Comparison of ENCODE assay signal across 8 cellular contexts in the genomic region with DNA sequence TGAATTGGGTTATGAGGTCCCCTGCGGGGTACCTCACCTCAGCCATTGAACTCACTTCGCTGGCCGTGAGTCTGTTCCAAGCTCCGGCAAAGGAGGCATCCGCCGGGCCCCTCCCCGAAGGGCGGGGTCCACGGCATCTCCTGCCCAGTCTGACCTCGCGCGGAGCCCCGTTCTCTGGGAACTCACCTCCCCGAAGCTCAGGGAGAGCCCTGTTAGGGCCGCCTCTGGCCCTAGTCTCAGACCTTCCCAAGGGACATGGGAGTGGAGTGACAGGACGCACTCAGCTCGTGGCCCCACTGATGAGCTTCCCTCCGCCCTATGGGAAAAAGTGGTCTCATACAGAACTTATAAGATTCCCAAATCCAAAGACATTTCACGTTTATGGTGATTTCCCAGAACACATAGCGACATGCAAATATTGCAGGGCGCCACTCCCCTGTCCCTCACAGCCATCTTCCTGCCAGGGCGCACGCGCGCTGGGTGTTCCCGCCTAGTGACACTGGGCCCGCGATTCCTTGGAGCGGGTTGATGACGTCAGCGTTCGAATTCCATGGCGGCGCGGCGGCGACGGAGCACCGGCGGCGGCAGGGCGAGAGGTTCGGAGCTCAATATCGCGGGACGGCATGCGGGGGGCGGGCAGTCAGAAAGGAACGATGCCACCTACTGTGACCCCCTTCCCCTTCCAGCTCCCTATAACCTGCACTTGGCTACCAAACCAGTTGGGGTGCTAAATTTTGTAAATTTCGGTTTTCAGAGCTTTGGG. TPM values are rescaled to one million over a fixed set of nuclear protein-coding genes. Genes with fewer than 3 reads are reported as not detected.
DNase-seq lines count a peak whose midpoint lies in the region; ATAC-seq, FAIRE-seq and TF ChIP-seq lines count a peak whose summit lies in the region.

A gene with protein sequence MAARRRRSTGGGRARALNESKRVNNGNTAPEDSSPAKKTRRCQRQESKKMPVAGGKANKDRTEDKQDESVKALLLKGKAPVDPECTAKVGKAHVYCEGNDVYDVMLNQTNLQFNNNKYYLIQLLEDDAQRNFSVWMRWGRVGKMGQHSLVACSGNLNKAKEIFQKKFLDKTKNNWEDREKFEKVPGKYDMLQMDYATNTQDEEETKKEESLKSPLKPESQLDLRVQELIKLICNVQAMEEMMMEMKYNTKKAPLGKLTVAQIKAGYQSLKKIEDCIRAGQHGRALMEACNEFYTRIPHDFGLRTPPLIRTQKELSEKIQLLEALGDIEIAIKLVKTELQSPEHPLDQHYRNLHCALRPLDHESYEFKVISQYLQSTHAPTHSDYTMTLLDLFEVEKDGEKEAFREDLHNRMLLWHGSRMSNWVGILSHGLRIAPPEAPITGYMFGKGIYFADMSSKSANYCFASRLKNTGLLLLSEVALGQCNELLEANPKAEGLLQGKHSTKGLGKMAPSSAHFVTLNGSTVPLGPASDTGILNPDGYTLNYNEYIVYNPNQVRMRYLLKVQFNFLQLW (plus strand): TSS at position 544 of the 763 bp plus-strand sequence. CDS start 7 bp downstream, at position 551.

- H3K27me3 ChIP-seq in adrenal gland (no peaks in the 10 kb centered on the region), heart left ventricle (no peaks in the 10 kb centered on the region)

- H3K36me3 Mint-ChIP-seq in type B pancreatic cell, result peaks cover 17% of the 10 kb centered on the region

- no peaks in the 10 kb centered on the region for H3K9me3 Mint-ChIP-seq in type B pancreatic cell

- peak; percentile 99 for FAIRE-seq in GM12892 (lab: Jason Lieb, UNC)

- peaks cover 9% of the 10 kb centered on the region for H3K27me3 Mint-ChIP-seq in type B pancreatic cell

- H3K27ac Mint-ChIP-seq in type B pancreatic cell, result peak within 1 kb of the TSS; percentile 98

- TF ChIP-seq POLR2A in GM12892 (IDR thresholded peaks at IDR 0.05; ENCODE audit: low read depth, low read length) (peak; percentile 99), adrenal gland (IDR thresholded peaks at IDR 0.05) (peak; percentile 94 to 98), heart left ventricle (IDR thresholded peaks at IDR 0.05) (peak in 1 of 2 donors; percentile 85)

- peak in 2 of 6 experiments; percentile 4 to 31 for TF ChIP-seq CTCF in adrenal gland (IDR thresholded peaks at IDR 0.05)
- TF ChIP-seq CTCF in heart left ventricle (IDR thresholded peaks at IDR 0.05), result peak in 1 of 12 donors; percentile 11
- no peak for TF ChIP-seq CTCF in type B pancreatic cell (conservative IDR thresholded peaks at IDR 0.05)

- ATAC-seq in HG02852 (IDR thresholded peaks at IDR 0.05; ENCODE audit: unreplicated experiment), result peak; percentile 92
- peak; percentile 98 to 99 (median 98) for ATAC-seq in heart left ventricle

- intact Hi-C loops in adrenal gland (cut with DNase I) (no loop called here), heart left ventricle (cut with DNase I) (loop anchor here in 8 of 10 donors (1.0 to 10.0 kb wide), 14 partner anchors 10 to 340 kb away; a partner anchor contains a TSS)

- H3K27ac ChIP-seq in adrenal gland (peak within 1 kb of the TSS; percentile 42 to 94 (median 90)), heart left ventricle (peak within 1 kb of the TSS; percentile 73 to 98 (median 85))

- DNase-seq in GM12892 (ENCODE audit: insufficient read length) (peak; percentile 77), NCI-H146 (lab: John Stamatoyannopoulos, UW) (peak; percentile 100), T-helper 1 cell (peak; percentile 85 to 97 (median 87)), adrenal gland (peak; percentile 97 to 99 (median 98)), heart left ventricle (peak; percentile 97 to 99 (median 98)), pons (ENCODE audit: low spot score) (peak; percentile 100), type B pancreatic cell (ENCODE audit: extremely low spot score, unreplicated experiment) (peak; percentile 99)

- H3K4me1 Mint-ChIP-seq in type B pancreatic cell (ENCODE audit: unreplicated experiment), result peaks cover 5% of the 10 kb centered on the region

- H3K4me1 ChIP-seq in adrenal gland (replicated peaks in 1 of 2) (peaks cover 13 to 16% of the 10 kb centered on the region in 2 donors), heart left ventricle (peaks cover 0 to 13% (median 6%) of the 10 kb centered on the region in 12 donors)

- H3K4me3 ChIP-seq in adrenal gland, result peak within 1 kb of the TSS; percentile 64 to 75 (median 68)
- H3K4me3 ChIP-seq in heart left ventricle, result peak within 1 kb of the TSS; percentile 52 to 88 (median 70)

- H3K4me3 Mint-ChIP-seq in type B pancreatic cell, result peak within 1 kb of the TSS; percentile 95

- WGBS in adrenal gland, 4 donors, result 0 to 1% (median 0%) methylated on average over 16 to 50 of the region's 50 CpGs
- WGBS in heart left ventricle, 4 donors, result 0% methylated on average over 44 to 50 of the region's 50 CpGs

- H3K9me3 ChIP-seq in adrenal gland (replicated peaks in 1 of 3) (no peaks in the 10 kb centered on the region), heart left ventricle (no peaks in the 10 kb centered on the region)

- H3K36me3 ChIP-seq in adrenal gland (replicated peaks in 1 of 2) (peaks cover 0 to 11% of the 10 kb centered on the region in 2 donors), heart left ventricle (peaks cover 0 to 34% (median 27%) of the 10 kb centered on the region in 9 donors)

RNA-seq across cellular contexts. Expression of the gene that starts here (rescaled TPM):
- 43.3 TPM for polyA plus RNA-seq in GM12892 (2012; ENCODE audit: missing spikeins)
- total RNA-seq in adrenal gland, result 10 to 100 TPM in 6 of 8 donors, 1 to 10 TPM in 2; 8.5 to 25.5 (median 20.0) TPM
- 10 to 100 TPM; 30.5 to 55.2 (median 33.9) TPM for polyA plus RNA-seq in adrenal gland
- 10 to 100 TPM in 7 of 9 donors, 1 to 10 TPM in 2; 6.8 to 20.0 (median 16.2) TPM for total RNA-seq in heart left ventricle
- 10 to 100 TPM; 10.1 to 21.1 TPM for polyA plus RNA-seq in heart left ventricle
- 25.5 and 36.3 TPM in 2 replicates for total RNA-seq in type B pancreatic cell (ENCODE audit: low replicate concordance)

Comparison
In these comparisons a context has a peak if more than half of its experiments do, and no peak if none do; other contexts are left out.
1. Peak in every context shown above with its lines: DNase-seq, ATAC-seq, H3K4me3 ChIP-seq and H3K27ac ChIP-seq.
2. intact Hi-C loops: an anchor here in heart left ventricle (1.0 to 10.0 kb wide); none called in adrenal gland.